Comparison of ENCODE assay signal across 9 cellular contexts in the genomic region with DNA sequence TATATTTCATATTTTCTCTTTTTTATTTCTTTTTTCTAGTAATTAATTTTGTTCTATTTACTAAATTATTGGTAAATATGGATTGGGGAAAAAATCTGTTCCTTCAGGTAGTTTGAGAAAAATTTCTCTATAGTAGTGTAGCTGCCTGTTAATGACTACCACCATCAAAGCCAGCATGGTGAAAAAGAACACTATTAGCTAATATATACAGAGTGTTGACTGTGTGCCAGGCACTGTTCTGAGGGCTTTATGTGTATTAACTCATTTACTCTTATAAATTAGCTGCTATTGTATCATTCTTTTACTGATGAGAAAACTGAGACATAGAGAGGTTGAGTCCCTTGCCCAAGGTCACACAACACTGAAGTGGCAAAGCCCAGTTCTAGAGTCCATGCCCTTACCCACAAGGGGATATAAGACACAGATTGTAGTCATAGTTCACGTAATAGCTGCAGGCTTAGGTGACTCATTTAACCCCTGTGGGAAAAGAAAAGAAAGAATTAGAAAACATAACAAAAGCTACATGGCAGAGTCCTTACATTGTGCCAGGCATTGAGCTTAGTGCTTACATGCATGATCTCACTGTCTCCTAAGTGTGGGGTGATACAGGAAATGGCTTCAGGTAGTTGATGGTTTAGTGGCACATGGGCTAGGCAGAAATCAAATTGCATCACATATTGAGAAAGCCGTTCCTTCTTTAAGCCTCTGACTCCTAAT. TPM values are rescaled to one million over a fixed set of nuclear protein-coding genes. Genes with fewer than 3 reads are reported as not detected.
DNase-seq lines count a peak whose midpoint lies in the region; ATAC-seq and TF ChIP-seq lines count a peak whose summit lies in the region.
"Had no signal": no experiment of that assay in that cellular context is flagged by ENCODE, and none has a peak within 500 bp of the region (broad histone marks: within the 10 kb centered on the region; RNA-seq: fewer than 3 reads in every experiment).

No MANE protein-coding gene starts in this region.

- in situ Hi-C loops in GM23248 (cut with MboI) = no loop called here

- ATAC-seq in foreskin keratinocyte (peak; percentile 85), Right ventricle myocardium superior (ENCODE audit: poor library complexity) (no peak), GM21737 (IDR thresholded peaks at IDR 0.05; ENCODE audit: unreplicated experiment) (no peak)

- H3K4me2 ChIP-seq in GM23248 (ENCODE audit: unreplicated experiment) = peak overlapping the region; percentile 54

- H3K36me3 ChIP-seq in GM23248 (ENCODE audit: low read depth) = no peaks in the 10 kb centered on the region

- no peaks in the 10 kb centered on the region for H4K20me1 ChIP-seq in GM23248 (ENCODE audit: insufficient read depth)

- H3K79me2 ChIP-seq in GM23248 (ENCODE audit: insufficient read depth) = no peaks in the 10 kb centered on the region

- 39 to 50% methylated on average over 2 of the region's 2 CpGs for WGBS in GM23248 (ENCODE audit: low coverage in 1 of 2, low lambda C conversion rate in 2 of 2, missing lambda C conversion rate in 2 of 2), 2 experiments

- peaks cover 14% of the 10 kb centered on the region; the same call in 1 of the 2 replicates for H3F3A ChIP-seq in GM23248 (ENCODE audit: insufficient read depth)

- no peaks in the 10 kb centered on the region for H3K9me2 ChIP-seq in GM23248 (ENCODE audit: insufficient read depth)

- no peaks in the 10 kb centered on the region for H3K27me3 ChIP-seq in GM23248 (replicated peaks; ENCODE audit: insufficient read depth)
- no peaks in the 10 kb centered on the region for H3K27me3 ChIP-seq in foreskin keratinocyte

- DNase-seq in GF-D8 (lab: John Stamatoyannopoulos, UW) (peak; percentile 26), GM23248 (peak; percentile 84), RPMI7951 (ENCODE audit: low read depth) (peak; percentile 82), foreskin keratinocyte (peak; percentile 89 to 93), NCI-H446 (lab: John Stamatoyannopoulos, UW) (no peak), Right ventricle myocardium superior (no peak)
- no peak for DNase-seq in stimulated activated CD4-positive, alpha-beta T cell treated with anti-CD3 and anti-CD28 coated beads, Interleukin-1b, Interleukin-23, amount 100 ng/mL, for 48 hours
- DNase-seq: anterior cingulate cortex had no signal

- H3K9me3 ChIP-seq in GM23248 (ENCODE audit: low read depth) = no peaks in the 10 kb centered on the region

- no peak for TF ChIP-seq CTCF in foreskin keratinocyte (conservative IDR thresholded peaks at IDR 0.05)

- no peak overlapping the region for H3K4me3 ChIP-seq in GM23248

- intact Hi-C loops in Right ventricle myocardium superior (cut with DNase I) = no loop called here

- H3K27ac ChIP-seq in GM23248 = peak overlapping the region; percentile 58
- peak overlapping the region; percentile 44 for H3K27ac ChIP-seq in foreskin keratinocyte

- H3K4me1 ChIP-seq in GM23248 (ENCODE audit: insufficient read depth) = peaks cover 13% of the 10 kb centered on the region
- H3K4me1 ChIP-seq in foreskin keratinocyte = peaks cover 15% of the 10 kb centered on the region

- no peak overlapping the region for H2AFZ ChIP-seq in GM23248

- H3K9ac ChIP-seq in GM23248 = no peak overlapping the region

RNA-seq across cellular contexts. Expression of a gene that starts 12.2 kb away (rescaled TPM):
- 21.4 and 24.9 TPM in 2 replicates for total RNA-seq in GM23248 (2014; rRNA removed; shearing (Covaris generic))
- 60.6 and 66.2 TPM in 2 replicates for polyA plus RNA-seq in GM23248 (2016; fragmentation: Nextera tagmentation; extraction: Ambion mirVana)
- total RNA-seq in RPMI7951 (2014; rRNA removed; shearing (Covaris generic)) = 14.1 and 17.3 TPM in 2 replicates
- 23.0 and 23.3 TPM in 2 replicates for total RNA-seq in foreskin keratinocyte
- polyA plus RNA-seq in foreskin keratinocyte = 24.7 and 26.2 TPM in 2 replicates
- total RNA-seq in Right ventricle myocardium superior = 38.9 TPM

Comparison
In these comparisons a context has a peak if more than half of its experiments do, and no peak if none do; other contexts are left out.
1. DNase-seq: peak in GF-D8 (single experiment), GM23248 (single experiment), RPMI7951 (single experiment) and foreskin keratinocyte (2 of 2); none in NCI-H446 (0 of 2), Right ventricle myocardium superior (single experiment) and stimulated activated CD4-positive, alpha-beta T cell treated with anti-CD3 and anti-CD28 coated beads, Interleukin-1b, Interleukin-23, amount 100 ng/mL, for 48 hours (single experiment).